8 cellular contexts compared by ENCODE assay signal in the genomic region with DNA sequence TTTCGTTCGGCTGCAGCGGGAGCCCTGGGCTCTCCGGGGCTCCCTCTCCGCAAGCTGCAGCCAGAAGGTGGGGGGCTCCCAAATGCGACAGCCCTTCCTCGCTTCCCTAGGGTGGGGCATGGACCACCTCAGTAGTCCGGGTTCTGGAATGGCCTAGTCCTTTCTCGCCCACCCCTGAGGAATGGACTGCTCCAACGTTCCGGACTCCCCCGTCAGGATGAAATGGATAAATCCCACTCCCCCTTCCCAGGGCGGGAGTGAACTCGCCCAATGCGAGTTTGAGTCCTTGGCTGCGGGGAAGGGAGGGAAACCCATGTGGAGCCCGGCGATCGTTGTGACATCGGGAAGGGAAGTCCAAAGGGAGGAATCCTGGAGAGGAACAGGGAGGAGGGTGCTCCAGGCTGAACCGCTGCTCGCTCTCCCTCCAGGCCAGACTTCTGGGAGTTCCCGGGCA. TPM values are rescaled to one million over a fixed set of nuclear protein-coding genes. Genes with fewer than 3 reads are reported as not detected.
DNase-seq lines count a peak whose midpoint lies in the region; ATAC-seq and TF ChIP-seq lines count a peak whose summit lies in the region.

No MANE protein-coding gene starts in this region.

- H3K27me3 Mint-ChIP-seq in endothelial cell (ENCODE audit: unreplicated experiment) = peaks cover 28% of the 10 kb centered on the region
- peaks cover 49% of the 10 kb centered on the region for H3K27me3 Mint-ChIP-seq in memory B cell

- H3K4me1 Mint-ChIP-seq in endothelial cell (ENCODE audit: unreplicated experiment) (peaks cover 27% of the 10 kb centered on the region), memory B cell (peaks cover 14% of the 10 kb centered on the region)

- no peaks in the 10 kb centered on the region for H3K36me3 ChIP-seq in thoracic aorta

- peaks cover 16% of the 10 kb centered on the region for H3K36me3 Mint-ChIP-seq in endothelial cell (ENCODE audit: low read depth, unreplicated experiment)
- H3K36me3 Mint-ChIP-seq in memory B cell = peaks cover 4% of the 10 kb centered on the region

- H3K4me3 Mint-ChIP-seq in endothelial cell (ENCODE audit: unreplicated experiment) (peak overlapping the region; percentile 94), memory B cell (peak overlapping the region; percentile 82)

- no peaks in the 10 kb centered on the region for H3K27me3 ChIP-seq in thoracic aorta (replicated peaks; ENCODE audit: insufficient read depth)

- H3K9me3 ChIP-seq in thoracic aorta = no peaks in the 10 kb centered on the region

- TF ChIP-seq CTCF in endothelial cell (IDR thresholded peaks at IDR 0.05; ENCODE audit: unreplicated experiment) (no peak), thoracic aorta (IDR thresholded peaks at IDR 0.05) (no peak)

- ATAC-seq in memory B cell (ENCODE audit: low read depth) (no peak), thoracic aorta (ENCODE audit: insufficient number of reproducible peaks, low FRiP score, low read depth) (peak; percentile 30)

- H3K27ac Mint-ChIP-seq in endothelial cell (ENCODE audit: unreplicated experiment) = peak overlapping the region; percentile 24
- no peak overlapping the region for H3K27ac Mint-ChIP-seq in memory B cell

- peak overlapping the region; percentile 60 to 69 for H3K27ac ChIP-seq in thoracic aorta

- H3K4me1 ChIP-seq in thoracic aorta (ENCODE audit: control insufficient read depth in 1 of 2, low read depth in 2 of 2) = peaks cover 22 to 27% of the 10 kb centered on the region in 2 donors

- peak; percentile 55 to 94 for DNase-seq in NCI-H187 (lab: John Stamatoyannopoulos, UW)
- DNase-seq in NCI-H187 treated with DMSO at 0.1 percent for 48 hours (lab: John Stamatoyannopoulos, UW) = no peak
- peak; percentile 51 for DNase-seq in NAMALWA (ENCODE audit: low spot score)
- peak; percentile 35 to 42 for DNase-seq in SW 1271 (lab: John Stamatoyannopoulos, UW)
- DNase-seq in endothelial cell (ENCODE audit: low spot score) = peak; percentile 73
- no peak for DNase-seq in memory B cell (ENCODE audit: low spot score in 2 of 2)
- DNase-seq in thoracic aorta (ENCODE audit: low spot score) = no peak
- DNase-seq in activated CD4-positive, alpha-beta T cell treated with anti-CD3 and anti-CD28 coated beads for 4 hours = no peak

- H3K4me3 ChIP-seq in thoracic aorta = peak overlapping the region; percentile 79

- H3K9me3 Mint-ChIP-seq in endothelial cell (ENCODE audit: unreplicated experiment) (no peaks in the 10 kb centered on the region), memory B cell (peaks cover 9% of the 10 kb centered on the region)

RNA-seq across cellular contexts. Expression of gene HRC, which starts 5.5 kb away (rescaled TPM):
- total RNA-seq in endothelial cell (ENCODE audit: unreplicated experiment) (0.72 TPM), thoracic aorta (1 to 10 TPM; 2.2 to 6.5 TPM)

RNA-seq across cellular contexts. Expression of gene TRPM4, which starts 7.9 kb away (rescaled TPM):
- 75.3 TPM for total RNA-seq in endothelial cell (ENCODE audit: unreplicated experiment)
- 10 to 100 TPM; 48.3 to 65.9 TPM for total RNA-seq in thoracic aorta

RNA-seq across cellular contexts. Expression of gene PPFIA3, which starts 30.3 kb away (rescaled TPM):
- total RNA-seq in endothelial cell (ENCODE audit: unreplicated experiment) (19.7 TPM), thoracic aorta (1 to 10 TPM; 2.7 to 5.0 TPM)

RNA-seq across cellular contexts. Expression of gene C19orf73, which starts 30.7 kb away (rescaled TPM):
- 0.51 TPM for total RNA-seq in endothelial cell (ENCODE audit: unreplicated experiment)
- total RNA-seq in thoracic aorta = not detected

RNA-seq across cellular contexts. Expression of gene LIN7B, which starts 35.5 kb away (rescaled TPM):
- total RNA-seq in endothelial cell (ENCODE audit: unreplicated experiment) (5.8 TPM), thoracic aorta (10 to 100 TPM in 1 of 2 donors, not detected in 1; 19.8 TPM)

Comparison
In these comparisons a context has a peak if more than half of its experiments do, and no peak if none do; other contexts are left out.
1. DNase-seq: peak in NCI-H187 (2 of 2), NAMALWA (single experiment), SW 1271 (2 of 2) and endothelial cell (single experiment); none in NCI-H187 treated with DMSO at 0.1 percent for 48 hours (single experiment), memory B cell (0 of 2), thoracic aorta (single experiment) and activated CD4-positive, alpha-beta T cell treated with anti-CD3 and anti-CD28 coated beads for 4 hours (0 of 2).